ENCODE assay signal across 2 cellular contexts in the genomic region with DNA sequence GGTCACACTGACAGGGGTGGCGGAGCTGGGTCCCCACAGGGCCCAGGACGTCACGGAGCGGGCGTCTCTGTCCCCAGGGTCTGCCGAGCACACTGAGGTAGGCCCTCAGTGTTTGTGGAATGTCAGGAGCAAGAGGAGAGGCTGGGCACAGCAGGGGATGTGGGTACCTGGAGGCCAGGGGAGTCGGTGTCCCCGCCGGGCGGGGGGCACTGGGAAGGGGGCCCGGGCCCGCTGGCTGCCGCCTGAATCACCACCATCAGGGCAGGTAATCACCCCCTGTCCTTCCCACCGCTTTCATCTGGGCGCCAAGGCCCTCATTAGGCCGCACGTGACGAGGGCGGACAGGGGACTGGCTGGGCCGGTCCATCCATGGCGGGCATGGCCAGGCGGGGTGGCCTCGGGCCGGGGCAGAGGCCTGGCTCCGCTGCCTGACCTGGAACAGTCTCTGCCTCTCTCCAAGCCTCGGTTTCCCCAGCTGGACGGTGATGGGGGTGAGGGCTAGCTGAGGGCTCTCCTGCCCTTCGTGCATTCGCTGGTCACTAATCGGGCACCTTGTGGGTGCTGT.
TF ChIP-seq lines count a peak whose summit lies in the region.

No MANE protein-coding gene starts in this region.

TF ChIP-seq in K562, 482 proteins besides CTCF, POLR2A, EP300 and RAD21:
- TF ChIP-seq ZNF707 (CRISPR knock-in tag; conservative IDR thresholded peaks at IDR 0.05) (no peak), ZNF444 (CRISPR knock-in tag; IDR thresholded peaks at IDR 0.05) (no peak), POLR2G (IDR thresholded peaks at IDR 0.05; ENCODE audit: low read depth, low read length) (0 out of 2 replicates have a peak, but pooled peaks have one; percentile 16), ZNF24 (IDR thresholded peaks at IDR 0.05) (no peak)
- TF ChIP-seq, protein P1, sequence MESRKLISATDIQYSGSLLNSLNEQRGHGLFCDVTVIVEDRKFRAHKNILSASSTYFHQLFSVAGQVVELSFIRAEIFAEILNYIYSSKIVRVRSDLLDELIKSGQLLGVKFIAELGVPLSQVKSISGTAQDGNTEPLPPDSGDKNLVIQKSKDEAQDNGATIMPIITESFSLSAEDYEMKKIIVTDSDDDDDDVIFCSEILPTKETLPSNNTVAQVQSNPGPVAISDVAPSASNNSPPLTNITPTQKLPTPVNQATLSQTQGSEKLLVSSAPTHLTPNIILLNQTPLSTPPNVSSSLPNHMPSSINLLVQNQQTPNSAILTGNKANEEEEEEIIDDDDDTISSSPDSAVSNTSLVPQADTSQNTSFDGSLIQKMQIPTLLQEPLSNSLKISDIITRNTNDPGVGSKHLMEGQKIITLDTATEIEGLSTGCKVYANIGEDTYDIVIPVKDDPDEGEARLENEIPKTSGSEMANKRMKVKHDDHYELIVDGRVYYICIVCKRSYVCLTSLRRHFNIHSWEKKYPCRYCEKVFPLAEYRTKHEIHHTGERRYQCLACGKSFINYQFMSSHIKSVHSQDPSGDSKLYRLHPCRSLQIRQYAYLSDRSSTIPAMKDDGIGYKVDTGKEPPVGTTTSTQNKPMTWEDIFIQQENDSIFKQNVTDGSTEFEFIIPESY (CRISPR knock-in tag; IDR thresholded peaks at IDR 0.05) = no peak

TF ChIP-seq in HEK293T, 16 proteins besides CTCF, POLR2A, EP300 and RAD21:
- TF ChIP-seq NFRKB (IDR thresholded peaks at IDR 0.05) (no peak), SP1 (IDR thresholded peaks at IDR 0.05) (no peak), BHLHE40 (IDR thresholded peaks at IDR 0.05; ENCODE audit: borderline replicate concordance) (no peak), ARNT (IDR thresholded peaks at IDR 0.05) (no peak), ZNF384 (IDR thresholded peaks at IDR 0.05) (no peak), TARDBP (IDR thresholded peaks at IDR 0.05) (no peak), SUZ12 (IDR thresholded peaks at IDR 0.05) (no peak), HDGF (IDR thresholded peaks at IDR 0.05; ENCODE audit: borderline replicate concordance) (no peak), FOXA1 (IDR thresholded peaks at IDR 0.05) (no peak), ELF4 (IDR thresholded peaks at IDR 0.05) (no peak), L3MBTL2 (conservative IDR thresholded peaks at IDR 0.05) (no peak), CTBP1 (IDR thresholded peaks at IDR 0.05; ENCODE audit: borderline replicate concordance) (no peak), FOXK2 (IDR thresholded peaks at IDR 0.05) (no peak), LEF1 (IDR thresholded peaks at IDR 0.05; ENCODE audit: borderline replicate concordance) (no peak), FOXM1 (IDR thresholded peaks at IDR 0.05; ENCODE audit: borderline replicate concordance) (no peak)
- TF ChIP-seq, protein P2, sequence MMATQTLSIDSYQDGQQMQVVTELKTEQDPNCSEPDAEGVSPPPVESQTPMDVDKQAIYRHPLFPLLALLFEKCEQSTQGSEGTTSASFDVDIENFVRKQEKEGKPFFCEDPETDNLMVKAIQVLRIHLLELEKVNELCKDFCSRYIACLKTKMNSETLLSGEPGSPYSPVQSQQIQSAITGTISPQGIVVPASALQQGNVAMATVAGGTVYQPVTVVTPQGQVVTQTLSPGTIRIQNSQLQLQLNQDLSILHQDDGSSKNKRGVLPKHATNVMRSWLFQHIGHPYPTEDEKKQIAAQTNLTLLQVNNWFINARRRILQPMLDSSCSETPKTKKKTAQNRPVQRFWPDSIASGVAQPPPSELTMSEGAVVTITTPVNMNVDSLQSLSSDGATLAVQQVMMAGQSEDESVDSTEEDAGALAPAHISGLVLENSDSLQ (IDR thresholded peaks at IDR 0.05) = no peak
